In the genomic region with DNA sequence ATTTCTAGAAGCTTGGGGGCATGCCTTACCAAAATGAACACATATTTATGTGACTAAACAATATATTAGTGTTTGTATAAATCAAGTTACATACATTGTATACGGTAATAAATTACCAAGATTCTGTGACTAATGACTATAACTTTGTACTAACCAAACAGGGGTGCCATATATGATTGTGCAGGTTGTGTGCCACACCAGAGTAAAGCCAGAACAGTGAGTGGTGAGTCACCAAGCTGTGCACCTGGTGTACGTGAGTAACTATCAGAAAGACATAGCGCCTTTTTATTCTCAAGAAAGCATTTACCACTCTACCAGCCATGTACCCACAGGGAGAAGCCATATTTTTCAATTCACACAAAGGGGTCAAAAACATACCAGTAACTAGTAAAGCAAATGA, we compare ENCODE assay signal across 14 cellular contexts.
DNase-seq lines count a peak whose midpoint lies in the region; TF ChIP-seq lines count a peak whose summit lies in the region.
"Had no signal": no experiment of that assay in that cellular context is flagged by ENCODE, and none has a peak within 500 bp of the region (broad histone marks: within the 10 kb centered on the region; RNA-seq: fewer than 3 reads in every experiment).

No MANE protein-coding gene starts in this region.

- no peaks in the 10 kb centered on the region for H3K9me3 ChIP-seq in tibial nerve
- H3K9me3 ChIP-seq: A549, HAP-1 had no signal

- TF ChIP-seq POLR2A in tibial nerve (IDR thresholded peaks at IDR 0.05), result no peak

- peak; percentile 38 for DNase-seq in NCI-H1436 (lab: John Stamatoyannopoulos, UW)
- peak; percentile 61 for DNase-seq in NCI-H69 (lab: John Stamatoyannopoulos, UW)
- peak; percentile 16 for DNase-seq in SW480 (ENCODE audit: low spot score)
- DNase-seq in nephron progenitor cell, result no peak
- DNase-seq in stimulated activated CD4-positive, alpha-beta T cell treated with anti-CD3 and anti-CD28 coated beads, Interleukin-4, amount 100 ng/mL, for 4 hours, result no peak
- no peak for DNase-seq in head of caudate nucleus
- no peak for DNase-seq in tibial nerve (ENCODE audit: low spot score in 2 of 2)
- DNase-seq: CD8-positive, alpha-beta T cell; COR-L47; DMS153; GF-D8 had no signal

- WGBS in tibial nerve, 2 donors, result 95 to 98% methylated on average over 3 of the region's 3 CpGs

- H3K36me3 Mint-ChIP-seq in nephron progenitor cell (ENCODE audit: low read depth), result no peaks in the 10 kb centered on the region
- H3K36me3 Mint-ChIP-seq: CD14-positive monocyte; CD8-positive, alpha-beta T cell had no signal

- H3K9me3 Mint-ChIP-seq in nephron progenitor cell, result no peaks in the 10 kb centered on the region

- no peaks in the 10 kb centered on the region for H3K4me1 ChIP-seq in tibial nerve
- H3K4me1 ChIP-seq: A549, HAP-1 had no signal

- H3K36me3 ChIP-seq in tibial nerve, result no peaks in the 10 kb centered on the region
- H3K36me3 ChIP-seq: HAP-1 had no signal

- H3K4me1 Mint-ChIP-seq in nephron progenitor cell, result peaks cover 33% of the 10 kb centered on the region
- H3K4me1 Mint-ChIP-seq: CD14-positive monocyte had no signal

- H3K27ac ChIP-seq in tibial nerve, result no peak overlapping the region
- H3K27ac ChIP-seq: A549 had no signal

- H3K27me3 Mint-ChIP-seq in nephron progenitor cell (ENCODE audit: low read depth, poor library complexity), result peaks cover 4% of the 10 kb centered on the region

- no peaks in the 10 kb centered on the region for H3K27me3 ChIP-seq in tibial nerve

- no peak overlapping the region for H3K4me3 Mint-ChIP-seq in nephron progenitor cell
- H3K4me3 Mint-ChIP-seq: CD14-positive monocyte; CD8-positive, alpha-beta T cell had no signal

- intact Hi-C loops in head of caudate nucleus (cut with DNase I), result no loop called here

- H3K27ac Mint-ChIP-seq in nephron progenitor cell, result peak overlapping the region; percentile 55
- H3K27ac Mint-ChIP-seq: CD8-positive, alpha-beta T cell had no signal

- no peak for TF ChIP-seq EP300 in tibial nerve (IDR thresholded peaks at IDR 0.05)

- no peak for TF ChIP-seq CTCF in nephron progenitor cell (IDR thresholded peaks at IDR 0.05)
- no peak for TF ChIP-seq CTCF in tibial nerve (IDR thresholded peaks at IDR 0.05)

- H3K4me3 ChIP-seq in tibial nerve, result no peak overlapping the region
- H3K4me3 ChIP-seq: A549, HAP-1 had no signal

Comparison
In these comparisons a context has a peak if more than half of its experiments do, and no peak if none do; other contexts are left out.
1. DNase-seq: peak in NCI-H1436 (single experiment), NCI-H69 (single experiment) and SW480 (single experiment); none in nephron progenitor cell (single experiment), stimulated activated CD4-positive, alpha-beta T cell treated with anti-CD3 and anti-CD28 coated beads, Interleukin-4, amount 100 ng/mL, for 4 hours (0 of 2), head of caudate nucleus (0 of 42) and tibial nerve (0 of 2).